ENCODE assay signal across 1 cellular context in genomic region chr9:98178874-98179850, GRCh38.
TF ChIP-seq lines count a peak whose summit lies in the region.

No MANE protein-coding gene starts in this region.

TF ChIP-seq in K562, 482 proteins besides CTCF, POLR2A, EP300 and RAD21 (continued from another document):
- TF ChIP-seq CEBPG (CRISPR knock-in tag; IDR thresholded peaks at IDR 0.05) (peak; percentile 43; the same call in 1 of the 2 replicates), CEBPG (tag; conservative IDR thresholded peaks at IDR 0.05 in 1 of 2, IDR thresholded peaks at IDR 0.05 in 1 of 2) (no peak), ZNF354B (CRISPR knock-in tag; IDR thresholded peaks at IDR 0.05) (no peak)
